8 cellular contexts compared by ENCODE assay signal in the genomic region with DNA sequence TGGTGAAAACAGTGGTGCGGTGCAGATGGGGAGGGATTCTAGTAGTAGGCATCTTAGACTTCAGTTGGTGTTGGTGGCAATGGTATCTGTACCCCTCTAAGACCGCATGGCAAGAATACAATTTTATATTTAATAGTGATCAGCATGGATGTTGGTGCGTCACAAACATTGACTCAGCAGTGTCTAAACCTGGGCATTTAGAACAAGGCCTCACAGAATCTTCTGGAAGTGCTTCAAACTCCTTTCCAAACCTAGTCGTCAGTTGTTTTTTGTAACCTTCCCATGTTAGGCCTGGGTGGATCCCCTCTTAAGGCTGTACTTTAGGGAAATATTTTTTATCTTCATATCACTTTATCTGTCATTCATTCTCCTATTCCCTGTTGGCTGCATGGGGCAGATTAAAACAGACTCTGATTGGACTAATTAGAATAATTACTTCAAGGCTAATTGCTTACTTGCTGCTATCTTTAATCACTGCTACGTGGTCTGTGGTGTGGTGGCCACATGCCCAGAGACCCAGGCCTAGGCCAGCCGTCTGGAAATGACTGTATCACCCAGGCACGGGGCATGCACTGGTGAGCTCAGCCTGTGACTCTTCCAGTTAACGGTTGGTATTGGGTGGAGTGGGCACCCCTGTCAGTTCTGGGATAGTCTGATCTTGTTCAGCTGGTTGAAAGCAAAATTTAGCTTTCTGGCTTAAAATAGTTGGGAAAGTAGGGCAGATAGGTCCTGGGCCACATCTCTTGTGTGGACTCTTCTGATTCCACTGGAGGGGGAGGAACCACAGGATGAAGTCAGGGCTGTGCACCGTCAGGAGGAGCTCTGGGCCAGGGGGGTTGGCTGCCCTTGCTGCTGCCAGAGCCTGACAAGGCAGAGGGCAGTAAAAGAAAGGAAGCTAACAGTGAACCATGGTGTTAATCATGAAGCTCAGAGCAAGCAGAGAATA. TPM values are rescaled to one million over a fixed set of nuclear protein-coding genes. Genes with fewer than 3 reads are reported as not detected.
DNase-seq lines count a peak whose midpoint lies in the region; ATAC-seq and TF ChIP-seq lines count a peak whose summit lies in the region.

No MANE protein-coding gene starts in this region.

- H2AFZ ChIP-seq in mammary epithelial cell (ENCODE audit: low read depth, low read length): no peak overlapping the region

- WGBS in mammary epithelial cell (ENCODE audit: low coverage, missing lambda C conversion rate): 4% methylated on average over 9 of the region's 9 CpGs
- 13 to 23% methylated on average over 9 of the region's 9 CpGs for WGBS in lower leg skin, 2 donors

- dilution Hi-C loops in mammary epithelial cell (cut with HindIII; ENCODE audit: low sequenced_read_pairs): loop anchor here (5.0 kb wide), 1 partner anchor 34 kb away; no protein-coding TSS in a partner anchor

- H3K9me3 ChIP-seq in mammary epithelial cell (replicated peaks; ENCODE audit: insufficient read depth, low read length): no peaks in the 10 kb centered on the region

- no peak for TF ChIP-seq CTCF in mammary epithelial cell (conservative IDR thresholded peaks at IDR 0.05 in 1 of 2, IDR thresholded peaks at IDR 0.05 in 1 of 2; ENCODE audit: extremely low read depth in 1 of 2, insufficient read depth in 1 of 2, low read depth in 1 of 2, low read length in 2 of 2)
- TF ChIP-seq CTCF in lower leg skin (IDR thresholded peaks at IDR 0.05): no peak

- H3K27ac ChIP-seq in mammary epithelial cell (ENCODE audit: insufficient read depth, low read depth, low read length): peak overlapping the region; percentile 69

- H3K79me2 ChIP-seq in mammary epithelial cell (ENCODE audit: insufficient read depth, low read length): peaks cover 94% of the 10 kb centered on the region

- no peaks in the 10 kb centered on the region for H3K27me3 ChIP-seq in mammary epithelial cell (ENCODE audit: insufficient read depth, low read length)

- intact Hi-C loops in mammary epithelial cell (cut with micrococcal nuclease) (no loop called here), lower leg skin (cut with DNase I; ENCODE audit: low total_unique reads) (no loop called here)

- H3K4me3 ChIP-seq in mammary epithelial cell (replicated peaks in 1 of 3; ENCODE audit: insufficient read depth in 1 of 3, low read depth in 2 of 3, low read length in 3 of 3): peak overlapping the region; percentile 21 to 94 (median 94)
- H3K4me3 ChIP-seq in lower leg skin (ENCODE audit: low read depth, poor library complexity, severe bottlenecking): no peak overlapping the region

- CTCF ChIA-PET in mammary epithelial cell (lab: Charles Lee; ENCODE audit: low non-redundant PET): no interaction called here

- in situ Hi-C loops in mammary epithelial cell (cut with MboI; ENCODE audit: low sequenced_read_pairs in 2 of 2): no loop called here

- BruUV-seq in mammary epithelial cell (replicated peaks; lab: Mats Ljungman, UMichigan): no TSS peak

- H3K36me3 ChIP-seq in mammary epithelial cell (ENCODE audit: insufficient read depth, low read length): peaks cover 6% of the 10 kb centered on the region

- peak overlapping the region; percentile 44 for H3K9ac ChIP-seq in mammary epithelial cell (ENCODE audit: insufficient read depth, low read length)

- DNase-seq in AG08395 (ENCODE audit: low spot score): peak; percentile 54
- DNase-seq in LHCN-M2 (ENCODE audit: low read depth): peak; percentile 74
- DNase-seq in mammary epithelial cell: peak; percentile 67
- peak; percentile 22 for DNase-seq in midbrain (lab: John Stamatoyannopoulos, UW)
- no peak for DNase-seq in lower leg skin (ENCODE audit: low spot score in 2 of 2)
- DNase-seq in NCI-H1092 (lab: John Stamatoyannopoulos, UW): no peak
- DNase-seq in NCI-H1417 (lab: John Stamatoyannopoulos, UW): no peak

- TF ChIP-seq POLR2A in lower leg skin (IDR thresholded peaks at IDR 0.05): no peak

- H4K20me1 ChIP-seq in mammary epithelial cell (ENCODE audit: insufficient read depth, low read length): no peaks in the 10 kb centered on the region

- H3K4me1 ChIP-seq in mammary epithelial cell (ENCODE audit: insufficient read depth, low read length): peaks cover 39% of the 10 kb centered on the region

- no peak for ATAC-seq in GM18868 (IDR thresholded peaks at IDR 0.05; ENCODE audit: unreplicated experiment)

- peak overlapping the region; percentile 99 for H3K4me2 ChIP-seq in mammary epithelial cell (ENCODE audit: insufficient read depth, low read depth, low read length)

RNA-seq across cellular contexts. Expression of a gene that starts 4.5 kb away (rescaled TPM):
- total RNA-seq in LHCN-M2 (2014; rRNA removed) (115 and 123 TPM in 2 replicates), mammary epithelial cell (100 to 1,000 TPM in 1 of 2 donors, 10 to 100 TPM in 1; 87.7 to 118 TPM), lower leg skin (10 to 100 TPM; 56.0 to 87.2 (median 76.4) TPM)
- polyA plus RNA-seq in LHCN-M2 (2012): 60.0 TPM
- polyA plus RNA-seq in mammary epithelial cell: 79.1 TPM
- polyA minus RNA-seq in mammary epithelial cell: 150 TPM

RNA-seq across cellular contexts. Expression of a gene that starts 37.3 kb away (rescaled TPM):
- total RNA-seq in LHCN-M2 (2014; rRNA removed): 53.3 and 53.7 TPM in 2 replicates
- polyA plus RNA-seq in LHCN-M2 (2012): 26.6 TPM
- total RNA-seq in mammary epithelial cell: 10 to 100 TPM; 35.2 to 50.0 TPM
- polyA plus RNA-seq in mammary epithelial cell: 37.6 TPM
- 20.3 TPM for polyA minus RNA-seq in mammary epithelial cell
- 10 to 100 TPM; 24.5 to 32.7 (median 29.3) TPM for total RNA-seq in lower leg skin

Comparison
In these comparisons a context has a peak if more than half of its experiments do, and no peak if none do; other contexts are left out.
1. DNase-seq: peak in AG08395 (single experiment), LHCN-M2 (single experiment), mammary epithelial cell (single experiment) and midbrain (single experiment); none in lower leg skin (0 of 2), NCI-H1092 (single experiment) and NCI-H1417 (0 of 3).